23 cellular contexts compared by ENCODE assay signal in the genomic region with DNA sequence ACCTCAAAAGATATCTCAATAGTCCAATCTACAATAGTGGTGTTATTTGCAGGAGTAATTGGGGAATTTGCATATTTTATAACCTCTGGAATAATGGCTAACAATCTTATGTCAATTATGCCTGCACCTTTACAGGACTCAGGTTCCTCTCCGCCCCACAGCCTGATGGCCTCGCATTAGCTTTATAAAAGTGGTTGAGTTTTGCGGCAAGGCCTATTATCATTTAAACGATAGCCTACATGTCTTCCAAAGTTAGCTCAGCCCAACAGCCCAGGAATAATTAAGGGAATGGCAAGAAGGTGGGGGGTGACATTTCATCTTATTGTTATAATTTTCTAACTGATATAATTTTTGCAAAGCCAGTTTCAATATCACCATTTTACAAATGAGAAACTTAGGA.
"Had no signal": no experiment of that assay in that cellular context is flagged by ENCODE, and none has a peak within 500 bp of the region (broad histone marks: within the 10 kb centered on the region; RNA-seq: fewer than 3 reads in every experiment).

No MANE protein-coding gene starts in this region.

- H3K36me3 ChIP-seq: sigmoid colon, tibial nerve, upper lobe of right lung, vagina had no signal

- H3K4me1 ChIP-seq: foreskin keratinocyte, sigmoid colon, testis, tibial nerve, upper lobe of right lung, vagina had no signal

- ATAC-seq: foreskin keratinocyte; left lobe of liver; mucosa of descending colon; naive thymus-derived CD8-positive, alpha-beta T cell; stimulated activated naive B cell treated with anti-CD40 and anti-IgM and Interleukin-4, amounts not matched to agents 10 μg/mL and 1 μg/mL and 100 μg/mL, for 72 hours; stimulated activated naive CD8-positive, alpha-beta T cell treated with anti-CD3 and anti-CD28 coated beads, Interleukin-15, amount 100 ng/mL, for 72 hours; upper lobe of right lung had no signal

- H3K27ac ChIP-seq: foreskin keratinocyte, sigmoid colon, skin epidermis, testis, tibial nerve, upper lobe of right lung, vagina had no signal

- DNase-seq: erythroblast; foreskin keratinocyte; head of caudate nucleus; hypothalamus; kidney glomerular epithelial cell; mammary epithelial cell; mucosa of descending colon; naive thymus-derived CD8-positive, alpha-beta T cell; posterior cingulate gyrus; sigmoid colon; stimulated activated CD4-positive, alpha-beta T cell treated with anti-CD3 and anti-CD28 coated beads, Interleukin-2, amount 100 ng/mL, for 24 hours; stimulated activated CD4-positive, alpha-beta T cell treated with anti-CD3 and anti-CD28 coated beads, Interleukin-4, amount 100 ng/mL, for 4 hours; stimulated activated naive B cell treated with anti-CD40 and anti-IgM and Interleukin-4, amounts not matched to agents 10 μg/mL and 1 μg/mL and 100 μg/mL, for 72 hours; stimulated activated naive CD8-positive, alpha-beta T cell treated with anti-CD3 and anti-CD28 coated beads, Interleukin-15, amount 100 ng/mL, for 72 hours; testis; upper lobe of right lung had no signal

- H3K27me3 ChIP-seq: foreskin keratinocyte, sigmoid colon, testis, tibial nerve, upper lobe of right lung, vagina had no signal

- FAIRE-seq: colon, endothelial cell of umbilical vein, islet of Langerhans had no signal

- H3K4me3 ChIP-seq: mucosa of descending colon, sigmoid colon, skin epidermis, testis, tibial nerve, upper lobe of right lung, vagina had no signal

- H3K9me3 ChIP-seq: mucosa of descending colon, sigmoid colon, testis, tibial nerve, upper lobe of right lung, vagina had no signal
